In genomic region chr6:28981833-28982475, GRCh38 we compare ENCODE assay signal across 1 cellular context.
A peak's percentile ranks its signal among the peaks of the same experiment; 100 is the strongest.
TF ChIP-seq lines count a peak whose summit lies in the region.

No MANE protein-coding gene starts in this region.

TF ChIP-seq in K562, 482 proteins besides CTCF, POLR2A, EP300 and RAD21 (continued from another document and continues in another):
- TF ChIP-seq IFI16 (CRISPR knock-in tag; IDR thresholded peaks at IDR 0.05) (no peak), CBFA2T2 (conservative IDR thresholded peaks at IDR 0.05) (no peak), RNF219 (CRISPR knock-in tag; IDR thresholded peaks at IDR 0.05) (peak; percentile 16; the same call in 1 of the 2 replicates), ZBED1 (IDR thresholded peaks at IDR 0.05) (no peak), BHLHE40 (IDR thresholded peaks at IDR 0.05; ENCODE audit: low read length) (peak; percentile 68; the same call in 1 of the 2 replicates), MXD1 (CRISPR knock-in tag; IDR thresholded peaks at IDR 0.05; ENCODE audit: borderline replicate concordance, poor library complexity, severe bottlenecking) (no peak), ZNF75A (CRISPR knock-in tag; IDR thresholded peaks at IDR 0.05) (no peak), ZBTB40 (IDR thresholded peaks at IDR 0.05) (peak; percentile 91), ZBTB40 (CRISPR knock-in tag; IDR thresholded peaks at IDR 0.05) (no peak; the same call in 1 of the 2 replicates), TCF15 (CRISPR knock-in tag; IDR thresholded peaks at IDR 0.05) (no peak), EGR1 (conservative IDR thresholded peaks at IDR 0.05) (no peak), MCM5 (IDR thresholded peaks at IDR 0.05; ENCODE audit: low read depth) (no peak), SMARCA5 (IDR thresholded peaks at IDR 0.05) (peak; percentile 90), SMARCA4 (IDR thresholded peaks at IDR 0.05) (no peak), ZSCAN32 (CRISPR knock-in tag; IDR thresholded peaks at IDR 0.05) (no peak), ZC3H4 (CRISPR knock-in tag; IDR thresholded peaks at IDR 0.05; ENCODE audit: borderline replicate concordance) (no peak), PHF21A (IDR thresholded peaks at IDR 0.05; ENCODE audit: borderline replicate concordance, low read depth) (no peak), FOXK2 (conservative IDR thresholded peaks at IDR 0.05 in 1 of 2, IDR thresholded peaks at IDR 0.05 in 1 of 2; ENCODE audit: low read depth in 2 of 2) (peak in 1 of 2 experiments; percentile 89; a peak in 3 of 4 replicates), MTF1 (CRISPR knock-in tag; IDR thresholded peaks at IDR 0.05; ENCODE audit: borderline replicate concordance) (no peak), ZNF212 (CRISPR knock-in tag; IDR thresholded peaks at IDR 0.05) (no peak), RBM14 (IDR thresholded peaks at IDR 0.05; ENCODE audit: borderline replicate concordance, insufficient read depth, low read depth, low read length) (no peak), SMC3 (conservative IDR thresholded peaks at IDR 0.05; ENCODE audit: insufficient read depth, low read depth, low read length) (0 out of 2 replicates have a peak, but pooled peaks have one; percentile 21), HMGN3 (IDR thresholded peaks at IDR 0.05; ENCODE audit: borderline replicate concordance, extremely low read depth, insufficient read length, low read depth, low read length) (no peak), CBFB (CRISPR knock-in tag; IDR thresholded peaks at IDR 0.05) (no peak), U2AF1 (optimal IDR thresholded peaks at IDR 0.05; ENCODE audit: low read depth, low read length) (no peak), YBX1 (IDR thresholded peaks at IDR 0.05) (no peak), HBP1 (CRISPR knock-in tag; IDR thresholded peaks at IDR 0.05) (no peak), ZNF143 (CRISPR knock-in tag; IDR thresholded peaks at IDR 0.05) (no peak), PHB2 (IDR thresholded peaks at IDR 0.05; ENCODE audit: low read depth) (no peak), POLR2B (IDR thresholded peaks at IDR 0.05; ENCODE audit: low read depth, partially characterized antibody) (no peak), ETV1 (tag; conservative IDR thresholded peaks at IDR 0.05; ENCODE audit: low read depth) (0 out of 2 replicates have a peak, but pooled peaks have one; percentile 32), RBM17 (IDR thresholded peaks at IDR 0.05; ENCODE audit: borderline replicate concordance, low read depth, low read length) (no peak), HDAC8 (tag; IDR thresholded peaks at IDR 0.05) (no peak), ZNF277 (CRISPR knock-in tag; IDR thresholded peaks at IDR 0.05; ENCODE audit: borderline replicate concordance) (no peak), RFX5 (IDR thresholded peaks at IDR 0.05; ENCODE audit: low read depth, low read length) (peak; percentile 72; the same call in 1 of the 2 replicates), CBX1 (IDR thresholded peaks at IDR 0.05; ENCODE audit: low read depth) (no peak), PML (IDR thresholded peaks at IDR 0.05; ENCODE audit: low read length) (no peak), ZNF239 (CRISPR knock-in tag; IDR thresholded peaks at IDR 0.05) (no peak), NFE2 (IDR thresholded peaks at IDR 0.05; ENCODE audit: low read depth) (peak; percentile 92), CREB3 (tag; conservative IDR thresholded peaks at IDR 0.05; ENCODE audit: low read depth) (no peak), BACH1 (tag; IDR thresholded peaks at IDR 0.05) (peak; percentile 71; the same call in 1 of the 2 replicates), MEF2D (tag; conservative IDR thresholded peaks at IDR 0.05; ENCODE audit: low read depth) (no peak), ZNF830 (CRISPR knock-in tag; IDR thresholded peaks at IDR 0.05) (no peak), CEBPB (tag; IDR thresholded peaks at IDR 0.05) (no peak), TAL1 (IDR thresholded peaks at IDR 0.05) (no peak), TFAM (CRISPR knock-in tag; conservative IDR thresholded peaks at IDR 0.05) (no peak)
- TF ChIP-seq, protein P1, sequence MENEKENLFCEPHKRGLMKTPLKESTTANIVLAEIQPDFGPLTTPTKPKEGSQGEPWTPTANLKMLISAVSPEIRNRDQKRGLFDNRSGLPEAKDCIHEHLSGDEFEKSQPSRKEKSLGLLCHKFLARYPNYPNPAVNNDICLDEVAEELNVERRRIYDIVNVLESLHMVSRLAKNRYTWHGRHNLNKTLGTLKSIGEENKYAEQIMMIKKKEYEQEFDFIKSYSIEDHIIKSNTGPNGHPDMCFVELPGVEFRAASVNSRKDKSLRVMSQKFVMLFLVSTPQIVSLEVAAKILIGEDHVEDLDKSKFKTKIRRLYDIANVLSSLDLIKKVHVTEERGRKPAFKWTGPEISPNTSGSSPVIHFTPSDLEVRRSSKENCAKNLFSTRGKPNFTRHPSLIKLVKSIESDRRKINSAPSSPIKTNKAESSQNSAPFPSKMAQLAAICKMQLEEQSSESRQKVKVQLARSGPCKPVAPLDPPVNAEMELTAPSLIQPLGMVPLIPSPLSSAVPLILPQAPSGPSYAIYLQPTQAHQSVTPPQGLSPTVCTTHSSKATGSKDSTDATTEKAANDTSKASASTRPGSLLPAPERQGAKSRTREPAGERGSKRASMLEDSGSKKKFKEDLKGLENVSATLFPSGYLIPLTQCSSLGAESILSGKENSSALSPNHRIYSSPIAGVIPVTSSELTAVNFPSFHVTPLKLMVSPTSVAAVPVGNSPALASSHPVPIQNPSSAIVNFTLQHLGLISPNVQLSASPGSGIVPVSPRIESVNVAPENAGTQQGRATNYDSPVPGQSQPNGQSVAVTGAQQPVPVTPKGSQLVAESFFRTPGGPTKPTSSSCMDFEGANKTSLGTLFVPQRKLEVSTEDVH (IDR thresholded peaks at IDR 0.05; ENCODE audit: low read depth, partially characterized antibody) = peak; percentile 66
- TF ChIP-seq, protein P2, sequence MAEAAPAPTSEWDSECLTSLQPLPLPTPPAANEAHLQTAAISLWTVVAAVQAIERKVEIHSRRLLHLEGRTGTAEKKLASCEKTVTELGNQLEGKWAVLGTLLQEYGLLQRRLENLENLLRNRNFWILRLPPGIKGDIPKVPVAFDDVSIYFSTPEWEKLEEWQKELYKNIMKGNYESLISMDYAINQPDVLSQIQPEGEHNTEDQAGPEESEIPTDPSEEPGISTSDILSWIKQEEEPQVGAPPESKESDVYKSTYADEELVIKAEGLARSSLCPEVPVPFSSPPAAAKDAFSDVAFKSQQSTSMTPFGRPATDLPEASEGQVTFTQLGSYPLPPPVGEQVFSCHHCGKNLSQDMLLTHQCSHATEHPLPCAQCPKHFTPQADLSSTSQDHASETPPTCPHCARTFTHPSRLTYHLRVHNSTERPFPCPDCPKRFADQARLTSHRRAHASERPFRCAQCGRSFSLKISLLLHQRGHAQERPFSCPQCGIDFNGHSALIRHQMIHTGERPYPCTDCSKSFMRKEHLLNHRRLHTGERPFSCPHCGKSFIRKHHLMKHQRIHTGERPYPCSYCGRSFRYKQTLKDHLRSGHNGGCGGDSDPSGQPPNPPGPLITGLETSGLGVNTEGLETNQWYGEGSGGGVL (CRISPR knock-in tag; IDR thresholded peaks at IDR 0.05) = no peak
